In genomic region chr14:105526781-105527380, GRCh38 we compare ENCODE assay signal across 9 cellular contexts. TPM values are rescaled to one million over a fixed set of nuclear protein-coding genes. Genes with fewer than 3 reads are reported as not detected.
DNase-seq lines count a peak whose midpoint lies in the region; ATAC-seq, FAIRE-seq and TF ChIP-seq lines count a peak whose summit lies in the region.
"Had no signal": no experiment of that assay in that cellular context is flagged by ENCODE, and none has a peak within 500 bp of the region (broad histone marks: within the 10 kb centered on the region; RNA-seq: fewer than 3 reads in every experiment).

No MANE protein-coding gene starts in this region.

- no peaks in the 10 kb centered on the region for H3K9me1 ChIP-seq in keratinocyte (ENCODE audit: control insufficient read depth, extremely low read depth, insufficient read depth, low read length)

- dilution Hi-C loops in keratinocyte (cut with MboI; ENCODE audit: extremely low pct_ligation_motif_present, low sequenced_read_pairs) = no loop called here

- H3K27ac Mint-ChIP-seq in activated naive CD4-positive, alpha-beta T cell treated with anti-CD3 and anti-CD28 coated beads, Interleukin-2, amount 50 U/mL, for 72 hours = peak overlapping the region; percentile 72 to 88

- H3K27ac ChIP-seq in keratinocyte (ENCODE audit: control insufficient read depth, insufficient read depth, low read length) = no peak overlapping the region
- H3K27ac ChIP-seq in subcutaneous abdominal adipose tissue (ENCODE audit: low read depth, low read length) = no peak overlapping the region
- H3K27ac ChIP-seq: C4-2B had no signal

- H3K9me3 Mint-ChIP-seq in activated naive CD4-positive, alpha-beta T cell treated with anti-CD3 and anti-CD28 coated beads, Interleukin-2, amount 50 U/mL, for 72 hours = no peaks in the 10 kb centered on the region

- H3K9ac ChIP-seq in keratinocyte (ENCODE audit: control insufficient read depth, extremely low read depth, insufficient read depth, low read length) (no peak overlapping the region), subcutaneous abdominal adipose tissue (ENCODE audit: low read length in 5 of 5) (peak overlapping the region in 3 of 5 donors; percentile 30 to 71 (median 61))

- FAIRE-seq in keratinocyte (lab: Jason Lieb, UNC) = no peak

- H3K79me2 ChIP-seq in keratinocyte (ENCODE audit: control insufficient read depth, insufficient read depth, low read length) = no peaks in the 10 kb centered on the region

- H3K9me3 ChIP-seq in keratinocyte (ENCODE audit: control insufficient read depth, low read depth, low read length) (no peaks in the 10 kb centered on the region), subcutaneous abdominal adipose tissue (ENCODE audit: control insufficient read depth in 5 of 5, low read length in 5 of 5) (no peaks in the 10 kb centered on the region)

- H4K20me1 ChIP-seq in keratinocyte (ENCODE audit: control insufficient read depth, extremely low read depth, insufficient read depth, low read length) = no peaks in the 10 kb centered on the region

- peak overlapping the region; percentile 6 for H2AFZ ChIP-seq in keratinocyte (ENCODE audit: control insufficient read depth, low read length)

- peak overlapping the region; percentile 14 to 32 (median 27) for H3K4me3 ChIP-seq in keratinocyte (ENCODE audit: control insufficient read depth in 2 of 3, extremely low read depth in 1 of 3, insufficient read depth in 2 of 3, low read depth in 1 of 3, low read length in 3 of 3)
- H3K4me3 ChIP-seq in subcutaneous abdominal adipose tissue (ENCODE audit: low read depth in 1 of 5, low read length in 5 of 5) = peak overlapping the region in 4 of 5 donors; percentile 22 to 64 (median 62)

- TF ChIP-seq CTCF in keratinocyte (optimal IDR thresholded peaks at IDR 0.05 in 1 of 3, IDR thresholded peaks at IDR 0.05 in 1 of 3, conservative IDR thresholded peaks at IDR 0.05 in 1 of 3; ENCODE audit: extremely low read depth in 1 of 3, insufficient read depth in 2 of 3, low read length in 3 of 3) = no peak

- H3K36me3 ChIP-seq in keratinocyte (ENCODE audit: control insufficient read depth in 2 of 2, extremely low read depth in 1 of 2, insufficient read depth in 2 of 2, low read length in 2 of 2) (no peaks in the 10 kb centered on the region), subcutaneous abdominal adipose tissue (ENCODE audit: control insufficient read depth in 5 of 5, insufficient read depth in 5 of 5, low read length in 5 of 5) (no peaks in the 10 kb centered on the region)

- H3K4me2 ChIP-seq in keratinocyte (ENCODE audit: control insufficient read depth, extremely low read depth, insufficient read depth, low read depth, low read length) = peak overlapping the region; percentile 51

- peaks cover 0 to 5% of the 10 kb centered on the region in 2 donors for H3K36me3 Mint-ChIP-seq in activated naive CD4-positive, alpha-beta T cell treated with anti-CD3 and anti-CD28 coated beads, Interleukin-2, amount 50 U/mL, for 72 hours

- H3K27me3 ChIP-seq in keratinocyte (ENCODE audit: control insufficient read depth, extremely low read depth, insufficient read depth, low read length) = peaks cover 49% of the 10 kb centered on the region
- H3K27me3 ChIP-seq in subcutaneous abdominal adipose tissue (ENCODE audit: control insufficient read depth in 5 of 5, insufficient read depth in 4 of 5, low read length in 5 of 5) = peaks cover 8 to 24% (median 17%) of the 10 kb centered on the region in 5 donors

- DNase-seq in NCI-H2171 treated with DMSO at 0.1 percent for 48 hours (lab: John Stamatoyannopoulos, UW) (peak; percentile 35), NCI-H2171 (lab: John Stamatoyannopoulos, UW) (no peak), keratinocyte (ENCODE audit: low read depth, low spot score) (no peak), kidney glomerular epithelial cell (lab: John Stamatoyannopoulos, UW) (no peak), SHP77 (lab: John Stamatoyannopoulos, UW) (no peak)
- DNase-seq in activated naive CD4-positive, alpha-beta T cell treated with anti-CD3 and anti-CD28 coated beads, Interleukin-2, amount 50 U/mL, for 72 hours (ENCODE audit: low spot score in 2 of 2) = no peak
- DNase-seq in activated effector memory CD4-positive, alpha-beta T cell treated with Interleukin-2 at 50 U/mL for 16 hours = no peak

- peak in 1 of 2 donors; percentile 5 for ATAC-seq in activated naive CD4-positive, alpha-beta T cell treated with anti-CD3 and anti-CD28 coated beads, Interleukin-2, amount 50 U/mL, for 72 hours

- H3K4me1 ChIP-seq in keratinocyte (ENCODE audit: control insufficient read depth, extremely low read depth, insufficient read depth, low read length) (peaks cover 7% of the 10 kb centered on the region), subcutaneous abdominal adipose tissue (ENCODE audit: control insufficient read depth in 5 of 5, insufficient read depth in 5 of 5, low read length in 5 of 5) (peaks cover 0 to 37% (median 31%) of the 10 kb centered on the region in 5 donors)

RNA-seq across cellular contexts. Expression of gene TMEM121, which starts 0.5 kb away (rescaled TPM):
- 10 to 100 TPM in 1 of 2 donors, 1 to 10 TPM in 1; 2.2 to 10.2 TPM for total RNA-seq in activated naive CD4-positive, alpha-beta T cell treated with anti-CD3 and anti-CD28 coated beads, Interleukin-2, amount 50 U/mL, for 72 hours
- 0.18 to 0.31 TPM (median 0.23 TPM) in 3 replicates for polyA plus RNA-seq in keratinocyte
- polyA plus RNA-seq in keratinocyte (2011; ENCODE audit: low read depth) = not detected
- 0.05 and 0.53 TPM in 2 replicates for polyA plus RNA-seq in keratinocyte (2011; cell fraction: cytosol; rRNA removed)
- polyA plus RNA-seq in keratinocyte (2011; cell fraction: nucleus; rRNA removed) = 0.14 and 0.20 TPM in 2 replicates
- 0.14 and 0.74 TPM in 2 replicates for polyA plus RNA-seq in keratinocyte (2012; ENCODE audit: low replicate concordance)
- polyA minus RNA-seq in keratinocyte = 0.13 to 0.20 TPM in 2 of 3 replicates, not detected in the other
- not detected for polyA minus RNA-seq in keratinocyte (2011; cell fraction: cytosol; rRNA and poly(A)+ RNA removed)
- 0.39 TPM in 1 of 2 replicates, not detected in the other for polyA minus RNA-seq in keratinocyte (2011; cell fraction: nucleus; rRNA and poly(A)+ RNA removed)

RNA-seq across cellular contexts. Expression of gene TEDC1, which starts 35.8 kb away (rescaled TPM):
- 10 to 100 TPM; 32.6 to 34.1 TPM for total RNA-seq in activated naive CD4-positive, alpha-beta T cell treated with anti-CD3 and anti-CD28 coated beads, Interleukin-2, amount 50 U/mL, for 72 hours
- polyA plus RNA-seq in keratinocyte = 4.2 to 5.0 TPM (median 5.0 TPM) in 3 replicates
- 0.85 TPM for polyA plus RNA-seq in keratinocyte (2011; ENCODE audit: low read depth)
- polyA plus RNA-seq in keratinocyte (2011; cell fraction: cytosol; rRNA removed) = 1.6 and 5.4 TPM in 2 replicates
- polyA plus RNA-seq in keratinocyte (2011; cell fraction: nucleus; rRNA removed) = 5.5 and 5.6 TPM in 2 replicates
- polyA plus RNA-seq in keratinocyte (2012; ENCODE audit: low replicate concordance) = 2.0 and 10.5 TPM in 2 replicates
- 2.0 to 6.2 TPM (median 3.5 TPM) in 3 replicates for polyA minus RNA-seq in keratinocyte
- polyA minus RNA-seq in keratinocyte (2011; cell fraction: cytosol; rRNA and poly(A)+ RNA removed) = 8.6 TPM
- 2.7 and 3.4 TPM in 2 replicates for polyA minus RNA-seq in keratinocyte (2011; cell fraction: nucleus; rRNA and poly(A)+ RNA removed)

RNA-seq across cellular contexts. Expression of gene CRIP1, which starts 40.2 kb away (rescaled TPM):
- 100 to 1,000 TPM; 200 to 214 TPM for total RNA-seq in activated naive CD4-positive, alpha-beta T cell treated with anti-CD3 and anti-CD28 coated beads, Interleukin-2, amount 50 U/mL, for 72 hours
- 1.1 to 1.7 TPM (median 1.3 TPM) in 3 replicates for polyA plus RNA-seq in keratinocyte
- not detected for polyA plus RNA-seq in keratinocyte (2011; ENCODE audit: low read depth)
- polyA plus RNA-seq in keratinocyte (2011; cell fraction: cytosol; rRNA removed) = 0.23 and 1.0 TPM in 2 replicates
- 0.27 and 0.85 TPM in 2 replicates for polyA plus RNA-seq in keratinocyte (2011; cell fraction: nucleus; rRNA removed)
- 2.2 TPM in 1 of 2 replicates, not detected in the other for polyA plus RNA-seq in keratinocyte (2012; ENCODE audit: low replicate concordance)
- not detected in 3 replicates for polyA minus RNA-seq in keratinocyte
- not detected for polyA minus RNA-seq in keratinocyte (2011; cell fraction: cytosol; rRNA and poly(A)+ RNA removed)
- polyA minus RNA-seq in keratinocyte (2011; cell fraction: nucleus; rRNA and poly(A)+ RNA removed) = 1.8 TPM in 1 of 2 replicates, not detected in the other

RNA-seq across cellular contexts. Expression of gene CRIP2, which starts 52.3 kb away (rescaled TPM):
- under 1 TPM; 0.27 to 0.34 TPM for total RNA-seq in activated naive CD4-positive, alpha-beta T cell treated with anti-CD3 and anti-CD28 coated beads, Interleukin-2, amount 50 U/mL, for 72 hours
- polyA plus RNA-seq in keratinocyte = 4.8 to 12.7 TPM (median 5.7 TPM) in 3 replicates
- 0.61 TPM for polyA plus RNA-seq in keratinocyte (2011; ENCODE audit: low read depth)
- 3.7 and 13.9 TPM in 2 replicates for polyA plus RNA-seq in keratinocyte (2011; cell fraction: cytosol; rRNA removed)
- 5.7 and 7.8 TPM in 2 replicates for polyA plus RNA-seq in keratinocyte (2011; cell fraction: nucleus; rRNA removed)
- 6.0 and 8.3 TPM in 2 replicates for polyA plus RNA-seq in keratinocyte (2012; ENCODE audit: low replicate concordance)
- 1.2 to 5.3 TPM (median 3.8 TPM) in 3 replicates for polyA minus RNA-seq in keratinocyte
- polyA minus RNA-seq in keratinocyte (2011; cell fraction: cytosol; rRNA and poly(A)+ RNA removed) = 18.0 TPM
- polyA minus RNA-seq in keratinocyte (2011; cell fraction: nucleus; rRNA and poly(A)+ RNA removed) = 1.6 and 3.7 TPM in 2 replicates
